ENCODE assay signal across 10 cellular contexts in the genomic region with DNA sequence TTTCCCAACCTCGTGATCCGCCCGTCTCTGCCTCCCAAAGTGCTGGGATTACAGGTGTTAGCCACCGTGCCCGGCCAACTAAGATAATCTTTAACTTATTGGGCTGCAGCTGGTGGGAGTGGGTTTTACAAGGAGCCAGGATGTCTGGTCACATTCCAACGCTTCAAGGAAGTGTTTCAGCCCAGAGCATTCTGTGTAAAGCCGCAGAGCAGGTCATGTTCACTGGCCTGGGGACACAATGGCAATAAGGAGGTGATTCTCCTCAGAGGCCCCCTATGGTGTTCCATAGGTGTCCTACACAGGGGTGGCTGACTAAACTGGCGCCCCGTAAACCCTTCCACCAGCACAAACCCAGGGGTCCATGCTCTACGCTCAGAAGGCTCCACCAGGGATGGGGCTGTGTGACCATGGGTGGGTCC. TPM values are rescaled to one million over a fixed set of nuclear protein-coding genes. Genes with fewer than 3 reads are reported as not detected.
DNase-seq lines count a peak whose midpoint lies in the region; ATAC-seq and TF ChIP-seq lines count a peak whose summit lies in the region.
"Had no signal": no experiment of that assay in that cellular context is flagged by ENCODE, and none has a peak within 500 bp of the region (broad histone marks: within the 10 kb centered on the region; RNA-seq: fewer than 3 reads in every experiment).

No MANE protein-coding gene starts in this region.

- no peaks in the 10 kb centered on the region for H3K9me3 ChIP-seq in upper lobe of left lung
- H3K9me3 ChIP-seq: neutrophil had no signal

- no peak for TF ChIP-seq POLR2A in upper lobe of left lung (IDR thresholded peaks at IDR 0.05)

- WGBS in upper lobe of left lung, 2 donors = 64 to 77% methylated on average over 8 to 10 of the region's 10 CpGs

- H3K27me3 ChIP-seq in upper lobe of left lung = no peaks in the 10 kb centered on the region
- H3K27me3 ChIP-seq: neutrophil had no signal

- H3K4me3 ChIP-seq in upper lobe of left lung = peak overlapping the region in 3 of 4 donors; percentile 23 to 41 (median 38)

- DNase-seq in activated naive CD8-positive, alpha-beta T cell treated with anti-CD3 and anti-CD28 coated beads for 36 hours = no peak
- DNase-seq in activated naive CD8-positive, alpha-beta T cell treated with anti-CD3 and anti-CD28 coated beads, Interleukin-2, amount 50 U/mL, for 24 hours = no peak
- no peak for DNase-seq in activated T-helper 2 cell treated with anti-CD3 and anti-CD28 coated beads, Interferon-gamma antibody, Interleukin-2, Interleukin-4, amounts not matched to agents 10 μg/mL and 5 μg/mL and 100 μg/mL, durations not matched to agents 14 hours and 24 hours and 36 hours (ENCODE audit: low spot score)
- DNase-seq in kidney tubule cell (ENCODE audit: low spot score) (peak; percentile 99), upper lobe of left lung (no peak), DMS153 (lab: John Stamatoyannopoulos, UW) (no peak)
- DNase-seq in stimulated activated CD4-positive, alpha-beta T cell treated with anti-CD3 and anti-CD28 coated beads, Interleukin-4, amount 100 ng/mL, for 24 hours = no peak
- DNase-seq: MV-4-11 had no signal

- H3K36me3 Mint-ChIP-seq in activated naive CD8-positive, alpha-beta T cell treated with anti-CD3 and anti-CD28 coated beads for 36 hours = no peaks in the 10 kb centered on the region
- H3K36me3 Mint-ChIP-seq in activated naive CD8-positive, alpha-beta T cell treated with anti-CD3 and anti-CD28 coated beads, Interleukin-2, amount 50 U/mL, for 24 hours (ENCODE audit: low read depth) = no peaks in the 10 kb centered on the region
- peaks cover 21% of the 10 kb centered on the region for H3K36me3 Mint-ChIP-seq in activated T-helper 2 cell treated with anti-CD3 and anti-CD28 coated beads, Interferon-gamma antibody, Interleukin-2, Interleukin-4, amounts not matched to agents 10 μg/mL and 5 μg/mL and 100 μg/mL, durations not matched to agents 14 hours and 24 hours and 36 hours (ENCODE audit: low read depth)

- peak overlapping the region; percentile 54 for H3K4me3 Mint-ChIP-seq in activated naive CD8-positive, alpha-beta T cell treated with anti-CD3 and anti-CD28 coated beads for 36 hours
- H3K4me3 Mint-ChIP-seq in activated naive CD8-positive, alpha-beta T cell treated with anti-CD3 and anti-CD28 coated beads, Interleukin-2, amount 50 U/mL, for 24 hours = no peak overlapping the region
- H3K4me3 Mint-ChIP-seq in activated T-helper 2 cell treated with anti-CD3 and anti-CD28 coated beads, Interferon-gamma antibody, Interleukin-2, Interleukin-4, amounts not matched to agents 10 μg/mL and 5 μg/mL and 100 μg/mL, durations not matched to agents 14 hours and 24 hours and 36 hours (ENCODE audit: low read depth) = peak overlapping the region; percentile 73

- no peak for ATAC-seq in activated naive CD8-positive, alpha-beta T cell treated with anti-CD3 and anti-CD28 coated beads, Interleukin-2, amount 50 U/mL, for 24 hours
- ATAC-seq in upper lobe of left lung (ENCODE audit: low FRiP score in 2 of 2) (no peak), HG03571 (IDR thresholded peaks at IDR 0.05; ENCODE audit: unreplicated experiment) (no peak)

- H3K27ac Mint-ChIP-seq in activated naive CD8-positive, alpha-beta T cell treated with anti-CD3 and anti-CD28 coated beads for 36 hours = no peak overlapping the region
- H3K27ac Mint-ChIP-seq in activated naive CD8-positive, alpha-beta T cell treated with anti-CD3 and anti-CD28 coated beads, Interleukin-2, amount 50 U/mL, for 24 hours = no peak overlapping the region
- peak overlapping the region; percentile 88 for H3K27ac Mint-ChIP-seq in activated T-helper 2 cell treated with anti-CD3 and anti-CD28 coated beads, Interferon-gamma antibody, Interleukin-2, Interleukin-4, amounts not matched to agents 10 μg/mL and 5 μg/mL and 100 μg/mL, durations not matched to agents 14 hours and 24 hours and 36 hours

- H3K4me1 ChIP-seq in upper lobe of left lung = peaks cover 0 to 11% (median 8%) of the 10 kb centered on the region in 4 donors

- TF ChIP-seq EP300 in upper lobe of left lung (IDR thresholded peaks at IDR 0.05) = no peak

- H3K4me1 Mint-ChIP-seq in activated naive CD8-positive, alpha-beta T cell treated with anti-CD3 and anti-CD28 coated beads for 36 hours = peaks cover 16% of the 10 kb centered on the region
- H3K4me1 Mint-ChIP-seq in activated naive CD8-positive, alpha-beta T cell treated with anti-CD3 and anti-CD28 coated beads, Interleukin-2, amount 50 U/mL, for 24 hours = peaks cover 19% of the 10 kb centered on the region
- H3K4me1 Mint-ChIP-seq in activated T-helper 2 cell treated with anti-CD3 and anti-CD28 coated beads, Interferon-gamma antibody, Interleukin-2, Interleukin-4, amounts not matched to agents 10 μg/mL and 5 μg/mL and 100 μg/mL, durations not matched to agents 14 hours and 24 hours and 36 hours (ENCODE audit: low read depth) = peaks cover 13% of the 10 kb centered on the region

- H3K36me3 ChIP-seq in upper lobe of left lung = no peaks in the 10 kb centered on the region
- H3K36me3 ChIP-seq: neutrophil had no signal

- H3K27ac ChIP-seq in upper lobe of left lung = peak overlapping the region in 1 of 4 donors; percentile 65
- H3K27ac ChIP-seq: neutrophil had no signal

- H3K27me3 Mint-ChIP-seq in activated naive CD8-positive, alpha-beta T cell treated with anti-CD3 and anti-CD28 coated beads for 36 hours = no peaks in the 10 kb centered on the region
- H3K27me3 Mint-ChIP-seq in activated naive CD8-positive, alpha-beta T cell treated with anti-CD3 and anti-CD28 coated beads, Interleukin-2, amount 50 U/mL, for 24 hours = no peaks in the 10 kb centered on the region
- no peaks in the 10 kb centered on the region for H3K27me3 Mint-ChIP-seq in activated T-helper 2 cell treated with anti-CD3 and anti-CD28 coated beads, Interferon-gamma antibody, Interleukin-2, Interleukin-4, amounts not matched to agents 10 μg/mL and 5 μg/mL and 100 μg/mL, durations not matched to agents 14 hours and 24 hours and 36 hours (ENCODE audit: low read depth)

- no peaks in the 10 kb centered on the region for H3K9me3 Mint-ChIP-seq in activated naive CD8-positive, alpha-beta T cell treated with anti-CD3 and anti-CD28 coated beads for 36 hours
- no peaks in the 10 kb centered on the region for H3K9me3 Mint-ChIP-seq in activated naive CD8-positive, alpha-beta T cell treated with anti-CD3 and anti-CD28 coated beads, Interleukin-2, amount 50 U/mL, for 24 hours
- H3K9me3 Mint-ChIP-seq in activated T-helper 2 cell treated with anti-CD3 and anti-CD28 coated beads, Interferon-gamma antibody, Interleukin-2, Interleukin-4, amounts not matched to agents 10 μg/mL and 5 μg/mL and 100 μg/mL, durations not matched to agents 14 hours and 24 hours and 36 hours = no peaks in the 10 kb centered on the region

- TF ChIP-seq CTCF in upper lobe of left lung (IDR thresholded peaks at IDR 0.05) = no peak

- intact Hi-C loops in activated T-helper 2 cell treated with anti-CD3 and anti-CD28 coated beads, Interferon-gamma antibody, Interleukin-2, Interleukin-4, amounts not matched to agents 10 μg/mL and 5 μg/mL and 100 μg/mL, durations not matched to agents 14 hours and 24 hours and 36 hours (cut with micrococcal nuclease) = no loop called here

RNA-seq across cellular contexts. Expression of a gene that starts 1.2 kb away (rescaled TPM):
- total RNA-seq in activated naive CD8-positive, alpha-beta T cell treated with anti-CD3 and anti-CD28 coated beads for 36 hours = 1 to 10 TPM; 5.4 to 5.5 TPM
- total RNA-seq in activated T-helper 2 cell treated with anti-CD3 and anti-CD28 coated beads, Interferon-gamma antibody, Interleukin-2, Interleukin-4, amounts not matched to agents 10 μg/mL and 5 μg/mL and 100 μg/mL, durations not matched to agents 14 hours and 24 hours and 36 hours = 24.1 and 29.0 TPM in 2 replicates
- total RNA-seq in upper lobe of left lung = 10 to 100 TPM in 3 of 6 donors, 1 to 10 TPM in 3; 4.8 to 17.8 (median 9.8) TPM

RNA-seq across cellular contexts. Expression of a gene that starts 17.1 kb away (rescaled TPM):
- 100 to 1,000 TPM; 122 TPM for total RNA-seq in activated naive CD8-positive, alpha-beta T cell treated with anti-CD3 and anti-CD28 coated beads for 36 hours
- 254 and 258 TPM in 2 replicates for total RNA-seq in activated T-helper 2 cell treated with anti-CD3 and anti-CD28 coated beads, Interferon-gamma antibody, Interleukin-2, Interleukin-4, amounts not matched to agents 10 μg/mL and 5 μg/mL and 100 μg/mL, durations not matched to agents 14 hours and 24 hours and 36 hours
- 100 to 1,000 TPM in 1 of 6 donors, 10 to 100 TPM in 5; 16.8 to 112 (median 39.7) TPM for total RNA-seq in upper lobe of left lung
